ENCODE assay signal across 1 cellular context in the genomic region with DNA sequence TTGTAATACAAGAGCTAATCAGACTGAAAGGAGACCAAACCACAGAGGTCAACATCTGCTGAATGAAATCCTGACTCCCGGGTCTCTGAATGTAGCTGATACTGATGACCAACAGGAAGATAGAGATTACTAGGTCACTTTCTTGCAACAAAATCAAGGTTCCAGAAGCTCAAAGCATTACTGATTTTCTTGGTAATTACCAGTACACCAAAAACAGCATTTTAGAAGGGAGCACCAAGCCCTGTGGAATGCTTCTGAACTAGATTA.
TF ChIP-seq lines count a peak whose summit lies in the region.

No MANE protein-coding gene starts in this region.

TF ChIP-seq in WTC11, 78 proteins besides CTCF, POLR2A, EP300 and RAD21 (continued from another document):
- TF ChIP-seq MYBL2 (CRISPR knock-in tag; IDR thresholded peaks at IDR 0.05), result no peak
- TF ChIP-seq NFE2L1 (CRISPR knock-in tag; IDR thresholded peaks at IDR 0.05), result no peak
- TF ChIP-seq ZNF317 (CRISPR knock-in tag; IDR thresholded peaks at IDR 0.05; ENCODE audit: borderline replicate concordance, low read depth), result no peak
TF ChIP-seq in WTC11: peak in this region for 0.
